3 cellular contexts compared by ENCODE assay signal in genomic region chr2:67641709-67642397, GRCh38.
TF ChIP-seq lines count a peak whose summit lies in the region.

No MANE protein-coding gene starts in this region.

TF ChIP-seq in IMR-90, 13 proteins besides CTCF, POLR2A, EP300 and RAD21:
- TF ChIP-seq ELK1 (IDR thresholded peaks at IDR 0.05; ENCODE audit: borderline replicate concordance, low read depth, low read length) (no peak), RFX5 (IDR thresholded peaks at IDR 0.05; ENCODE audit: low read depth, low read length) (no peak), CEBPB (IDR thresholded peaks at IDR 0.05; ENCODE audit: low read depth, low read length) (no peak), FOS (IDR thresholded peaks at IDR 0.05; ENCODE audit: low read depth, low read length) (no peak), RCOR1 (IDR thresholded peaks at IDR 0.05; ENCODE audit: insufficient replicate concordance, low read length) (no peak), MAFK (IDR thresholded peaks at IDR 0.05; ENCODE audit: low read depth, low read length) (no peak), MAZ (IDR thresholded peaks at IDR 0.05; ENCODE audit: borderline replicate concordance, low read depth, low read length) (no peak), MXI1 (IDR thresholded peaks at IDR 0.05; ENCODE audit: borderline replicate concordance, low read depth, low read length) (no peak), CHD1 (IDR thresholded peaks at IDR 0.05; ENCODE audit: low read depth, low read length) (no peak), SMC3 (IDR thresholded peaks at IDR 0.05; ENCODE audit: low read depth, low read length) (no peak), BHLHE40 (IDR thresholded peaks at IDR 0.05; ENCODE audit: low read depth, low read length) (no peak), NFE2L2 (IDR thresholded peaks at IDR 0.05; ENCODE audit: low read depth, low read length) (no peak)

TF ChIP-seq in H1, 55 proteins besides CTCF, POLR2A, EP300 and RAD21 (continues in another document):
- TF ChIP-seq E2F6 (IDR thresholded peaks at IDR 0.05) (no peak), TBP (IDR thresholded peaks at IDR 0.05; ENCODE audit: low read depth, low read length) (no peak), TCF12 (IDR thresholded peaks at IDR 0.05; ENCODE audit: low read depth, low read length) (no peak), KDM1A (IDR thresholded peaks at IDR 0.05; ENCODE audit: borderline replicate concordance, low read length) (no peak), FOSL1 (IDR thresholded peaks at IDR 0.05; ENCODE audit: insufficient read depth, low read depth, low read length) (no peak), JUN (IDR thresholded peaks at IDR 0.05; ENCODE audit: low read depth, low read length) (no peak), TEAD4 (IDR thresholded peaks at IDR 0.05; ENCODE audit: low read depth, low read length) (no peak), CHD7 (IDR thresholded peaks at IDR 0.05; ENCODE audit: insufficient replicate concordance, low read length) (no peak), PHF8 (conservative IDR thresholded peaks at IDR 0.05; ENCODE audit: low read depth, low read length) (no peak), ZNF274 (IDR thresholded peaks at IDR 0.05; ENCODE audit: borderline replicate concordance, extremely low read depth, low read length) (no peak), CHD2 (IDR thresholded peaks at IDR 0.05; ENCODE audit: low read length) (no peak), ASH2L (IDR thresholded peaks at IDR 0.05; ENCODE audit: low read length) (no peak), ATF3 (IDR thresholded peaks at IDR 0.05; ENCODE audit: insufficient read depth, low read depth, low read length) (no peak), SIRT6 (IDR thresholded peaks at IDR 0.05; ENCODE audit: low read length) (no peak)

TF ChIP-seq in GM23338, 12 proteins besides CTCF, POLR2A, EP300 and RAD21:
- TF ChIP-seq REST (IDR thresholded peaks at IDR 0.05; ENCODE audit: unreplicated experiment), result no peak
- TF ChIP-seq ZNF331 (CRISPR knock-in tag; IDR thresholded peaks at IDR 0.05; ENCODE audit: low read depth), result no peak
- no peak for TF ChIP-seq ZNF462 (CRISPR knock-in tag; IDR thresholded peaks at IDR 0.05)
- TF ChIP-seq EZH2 (IDR thresholded peaks at IDR 0.05; ENCODE audit: low read depth, unreplicated experiment), result no peak
- no peak for TF ChIP-seq EZH2phosphoT487 (IDR thresholded peaks at IDR 0.05; ENCODE audit: unreplicated experiment)
- no peak for TF ChIP-seq ZNF114 (CRISPR knock-in tag; IDR thresholded peaks at IDR 0.05)
- TF ChIP-seq CREB1 (CRISPR knock-in tag; IDR thresholded peaks at IDR 0.05; ENCODE audit: low read depth), result no peak
- no peak for TF ChIP-seq NANOG (IDR thresholded peaks at IDR 0.05; ENCODE audit: borderline replicate concordance)
- TF ChIP-seq POLR2AphosphoS5 (IDR thresholded peaks at IDR 0.05; ENCODE audit: low read depth), result no peak
- no peak for TF ChIP-seq STAT1 (IDR thresholded peaks at IDR 0.05; ENCODE audit: unreplicated experiment)
- TF ChIP-seq JUNB (IDR thresholded peaks at IDR 0.05; ENCODE audit: unreplicated experiment), result no peak
- no peak for TF ChIP-seq ETS1 (IDR thresholded peaks at IDR 0.05)
TF ChIP-seq in GM23338: peak in this region for 0.
